Comparison of ENCODE assay signal across 8 cellular contexts in genomic region chr3:119352863-119353527, GRCh38. TPM values are rescaled to one million over a fixed set of nuclear protein-coding genes. Genes with fewer than 3 reads are reported as not detected.
DNase-seq lines count a peak whose midpoint lies in the region; ATAC-seq and TF ChIP-seq lines count a peak whose summit lies in the region.

No MANE protein-coding gene starts in this region.

- no peaks in the 10 kb centered on the region for H4K20me1 ChIP-seq in SK-N-SH (ENCODE audit: insufficient read depth)

- POLR2A ChIA-PET in SK-N-SH (lab: Yijun Ruan, JAX), result interaction anchor here (0.8 kb wide), 2 partner anchors 20 to 58 kb away, joined by 3 read pairs; partner anchors contain the start of gene ARHGAP31

- DNase-seq in GM03348 (ENCODE audit: low spot score) (peak; percentile 65), SK-N-SH (no peak), foreskin keratinocyte (peak in 1 of 2 donors; percentile 48), spleen (no peak), pons (ENCODE audit: low spot score) (no peak), midbrain (lab: John Stamatoyannopoulos, UW) (no peak), NCI-H2171 (lab: John Stamatoyannopoulos, UW) (no peak)

- TF ChIP-seq POLR2A in spleen (IDR thresholded peaks at IDR 0.05), result no peak

- H3K27me3 ChIP-seq in SK-N-SH (ENCODE audit: insufficient read depth) (no peaks in the 10 kb centered on the region), foreskin keratinocyte (no peaks in the 10 kb centered on the region), spleen (replicated peaks in 1 of 7) (no peaks in the 10 kb centered on the region)

- H3K4me1 ChIP-seq in SK-N-SH (ENCODE audit: control insufficient read depth in 1 of 2, insufficient read depth in 2 of 2, low read depth in 1 of 2, low read length in 1 of 2) (peaks cover 9 to 28% of the 10 kb centered on the region in 2 experiments; a peak in 3 of 4 replicates), foreskin keratinocyte (no peaks in the 10 kb centered on the region), spleen (peaks cover 19 to 62% (median 45%) of the 10 kb centered on the region in 6 donors)

- H3K9ac ChIP-seq in SK-N-SH, result no peak overlapping the region

- H2AFZ ChIP-seq in SK-N-SH (ENCODE audit: low read depth), result no peak overlapping the region

- ATAC-seq in HG02943 (IDR thresholded peaks at IDR 0.05; ENCODE audit: low read depth, unreplicated experiment) (peak; percentile 40), foreskin keratinocyte (peak; percentile 77)

- CTCF ChIA-PET in SK-N-SH (lab: Yijun Ruan, JAX), result interaction anchor here (0.6 to 4.8 kb wide), 10 partner anchors 9 to 328 kb away, joined by 3 to 33 read pairs (median 4); partner anchors contain the start of gene TEX55

- H3K79me2 ChIP-seq in SK-N-SH (ENCODE audit: insufficient read depth), result peaks cover 5% of the 10 kb centered on the region

- TF ChIP-seq EP300 in SK-N-SH (IDR thresholded peaks at IDR 0.05; ENCODE audit: borderline replicate concordance in 1 of 2, low read depth in 1 of 2, low read length in 1 of 2), result no peak

- H3K36me3 ChIP-seq in SK-N-SH (replicated peaks in 1 of 2; ENCODE audit: control insufficient read depth in 1 of 2, insufficient read depth in 2 of 2, low read length in 1 of 2), result peaks cover 0 to 7% of the 10 kb centered on the region in 2 experiments
- no peaks in the 10 kb centered on the region for H3K36me3 ChIP-seq in spleen

- peaks cover 7% of the 10 kb centered on the region for H3F3A ChIP-seq in SK-N-SH (replicated peaks; ENCODE audit: insufficient read depth)

- H3K27ac ChIP-seq in SK-N-SH (ENCODE audit: low read depth in 2 of 2, low read length in 1 of 2) (peak overlapping the region; percentile 7 to 47; a peak in 3 of 4 replicates), foreskin keratinocyte (no peak overlapping the region), spleen (peak overlapping the region in 5 of 8 donors; percentile 22 to 36 (median 25))

- TF ChIP-seq RAD21 in SK-N-SH (IDR thresholded peaks at IDR 0.05; ENCODE audit: low read length), result peak; percentile 66

- peak; percentile 47 for TF ChIP-seq CTCF in SK-N-SH (IDR thresholded peaks at IDR 0.05)
- peak; percentile 60 for TF ChIP-seq CTCF in foreskin keratinocyte (conservative IDR thresholded peaks at IDR 0.05)
- peak in 8 of 11 experiments; percentile 9 to 60 (median 42) for TF ChIP-seq CTCF in spleen (IDR thresholded peaks at IDR 0.05 in 8 of 11, conservative IDR thresholded peaks at IDR 0.05 in 3 of 11)

- H3K9me2 ChIP-seq in SK-N-SH, result no peaks in the 10 kb centered on the region

- intact Hi-C loops in spleen (cut with DNase I; ENCODE audit: low total_unique reads), result loop anchor here (10.0 kb wide), 1 partner anchor 78 kb away; no protein-coding TSS in a partner anchor

- no peaks in the 10 kb centered on the region for H3K9me3 ChIP-seq in SK-N-SH
- no peaks in the 10 kb centered on the region for H3K9me3 ChIP-seq in spleen

- H3K4me3 ChIP-seq in SK-N-SH (ENCODE audit: low read depth in 2 of 2, low read length in 1 of 2) (no peak overlapping the region), spleen (no peak overlapping the region)

- H3K4me2 ChIP-seq in SK-N-SH, result no peak overlapping the region

- WGBS in SK-N-SH (ENCODE audit: low lambda C conversion rate), result 79% methylated on average over 6 of the region's 6 CpGs
- WGBS in spleen, 5 donors, result 36 to 54% (median 49%) methylated on average over 6 of the region's 6 CpGs

TF ChIP-seq in SK-N-SH, 30 proteins besides CTCF, POLR2A, EP300 and RAD21:
- TF ChIP-seq USF2 (IDR thresholded peaks at IDR 0.05; ENCODE audit: borderline replicate concordance, low read depth, low read length) (no peak), MAX (IDR thresholded peaks at IDR 0.05; ENCODE audit: low read depth) (no peak), NFIC (IDR thresholded peaks at IDR 0.05; ENCODE audit: borderline replicate concordance) (no peak), SMC3 (IDR thresholded peaks at IDR 0.05; ENCODE audit: low read depth, low read length) (peak; percentile 43; the same call in 1 of the 2 replicates)

RNA-seq across cellular contexts. Expression of gene ARHGAP31, which starts 58.8 kb away (rescaled TPM):
- polyA plus RNA-seq in SK-N-SH (2012; rRNA removed) (4.4 and 7.7 TPM in 2 replicates), foreskin keratinocyte (0.90 and 1.1 TPM in 2 replicates), spleen (1 to 10 TPM; 2.0 to 5.2 (median 2.3) TPM)
- polyA plus RNA-seq in SK-N-SH (2012; cell fraction: cytosol; rRNA removed), result 4.0 and 4.8 TPM in 2 replicates
- 6.0 and 7.0 TPM in 2 replicates for polyA plus RNA-seq in SK-N-SH (2012; cell fraction: nucleus; rRNA removed)
- total RNA-seq in foreskin keratinocyte (4.1 and 6.9 TPM in 2 replicates), spleen (10 to 100 TPM; 23.6 to 38.0 (median 29.1) TPM)
